In the genomic region with DNA sequence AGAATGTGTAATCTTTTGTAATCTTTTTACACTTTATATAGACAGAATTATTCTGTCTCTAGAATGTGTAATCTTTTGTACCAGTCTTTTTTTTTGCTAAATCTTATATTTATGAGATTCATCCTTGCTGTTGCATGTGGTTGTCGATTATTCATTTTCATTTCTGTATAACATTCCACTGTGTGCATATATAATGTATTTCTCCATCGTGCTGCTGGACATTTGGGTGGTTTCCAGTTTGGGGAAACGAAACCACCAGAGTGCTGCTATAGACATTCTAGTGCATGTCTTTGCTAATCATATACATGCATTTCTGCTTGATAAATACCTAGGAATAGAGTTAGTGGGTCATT, we compare ENCODE assay signal across 12 cellular contexts.
DNase-seq lines count a peak whose midpoint lies in the region; ATAC-seq and TF ChIP-seq lines count a peak whose summit lies in the region.
"Had no signal": no experiment of that assay in that cellular context is flagged by ENCODE, and none has a peak within 500 bp of the region (broad histone marks: within the 10 kb centered on the region; RNA-seq: fewer than 3 reads in every experiment).

No MANE protein-coding gene starts in this region.

- H3K4me1 Mint-ChIP-seq in activated B cell treated with CpG ODN at 0.5 μM for 24 hours (peaks cover 14% of the 10 kb centered on the region), Calu3 (ENCODE audit: low read depth, unreplicated experiment) (no peaks in the 10 kb centered on the region)

- ATAC-seq in GM18867 (IDR thresholded peaks at IDR 0.05; ENCODE audit: unreplicated experiment) (peak; percentile 57), GM21619 (IDR thresholded peaks at IDR 0.05; ENCODE audit: unreplicated experiment) (peak; percentile 51), HG03175 (IDR thresholded peaks at IDR 0.05; ENCODE audit: unreplicated experiment) (peak; percentile 58), activated B cell treated with CpG ODN at 0.5 μM for 24 hours (ENCODE audit: low read depth) (peak; percentile 28), HG03457 (IDR thresholded peaks at IDR 0.05; ENCODE audit: unreplicated experiment) (no peak)
- ATAC-seq: activated T-cell treated with anti-CD3 and anti-CD28 coated beads, Interleukin-2, amount 50 U/mL, for 4 hours had no signal

- TF ChIP-seq CTCF in activated B cell treated with CpG ODN at 0.5 μM for 24 hours (IDR thresholded peaks at IDR 0.05) (no peak), Calu3 (IDR thresholded peaks at IDR 0.05; ENCODE audit: unreplicated experiment) (no peak)

- intact Hi-C loops in activated B cell treated with CpG ODN at 0.5 μM for 24 hours (cut with micrococcal nuclease) (no loop called here), Calu3 (cut with micrococcal nuclease; ENCODE audit: unreplicated experiment) (no loop called here)

- H3K36me3 Mint-ChIP-seq in activated B cell treated with CpG ODN at 0.5 μM for 24 hours (ENCODE audit: low read depth): no peaks in the 10 kb centered on the region
- H3K36me3 Mint-ChIP-seq in Calu3 (ENCODE audit: insufficient read depth, unreplicated experiment): no peaks in the 10 kb centered on the region
- H3K36me3 Mint-ChIP-seq: CD14-positive monocyte had no signal

- POLR2A ChIA-PET in activated B cell treated with CpG ODN at 0.5 μM for 24 hours (lab: Charles Lee): interaction anchor here (0.6 kb wide), 1 partner anchor 247 kb away, joined by 5 read pairs; no protein-coding TSS in a partner anchor

- in situ Hi-C loops in ACHN (cut with HindIII; ENCODE audit: low pct_ligation_motif_present, low pct_unique_long_range_greater_than_20kb, low sequenced_read_pairs): no loop called here

- peaks cover 5% of the 10 kb centered on the region for H3K27me3 Mint-ChIP-seq in activated B cell treated with CpG ODN at 0.5 μM for 24 hours
- H3K27me3 Mint-ChIP-seq in Calu3 (ENCODE audit: unreplicated experiment): peaks cover 82% of the 10 kb centered on the region

- H3K27ac Mint-ChIP-seq in activated B cell treated with CpG ODN at 0.5 μM for 24 hours: no peak overlapping the region
- H3K27ac Mint-ChIP-seq in Calu3 (ENCODE audit: unreplicated experiment): no peak overlapping the region

- H3K9me3 Mint-ChIP-seq in activated B cell treated with CpG ODN at 0.5 μM for 24 hours: no peaks in the 10 kb centered on the region
- no peaks in the 10 kb centered on the region for H3K9me3 Mint-ChIP-seq in Calu3 (ENCODE audit: low read depth, unreplicated experiment)
- H3K9me3 Mint-ChIP-seq: activated T-cell treated with anti-CD3 and anti-CD28 coated beads, Interleukin-2, amount 50 U/mL, for 4 hours had no signal

- BruUV-seq in Calu3 (replicated peaks; lab: Mats Ljungman, UMichigan): no TSS peak

- CTCF ChIA-PET in activated B cell treated with CpG ODN at 0.5 μM for 24 hours (lab: Charles Lee) (no interaction called here), Calu3 (lab: Charles Lee) (no interaction called here)

- DNase-seq in activated B cell treated with CpG ODN at 0.5 μM for 24 hours (no peak), activated gamma-delta T cell (lab: John Stamatoyannopoulos, UW) (no peak), ACHN (no peak), Calu3 (no peak)
- DNase-seq: activated T-cell treated with anti-CD3 and anti-CD28 coated beads, Interleukin-2, amount 50 U/mL, for 4 hours; colonic mucosa; Karpas-422 had no signal

- H3K4me3 Mint-ChIP-seq in activated B cell treated with CpG ODN at 0.5 μM for 24 hours (no peak overlapping the region), Calu3 (ENCODE audit: low read depth, unreplicated experiment) (no peak overlapping the region)
- H3K4me3 Mint-ChIP-seq: activated T-cell treated with anti-CD3 and anti-CD28 coated beads, Interleukin-2, amount 50 U/mL, for 4 hours; CD14-positive monocyte had no signal
